ENCODE assay signal across 13 cellular contexts in the genomic region with DNA sequence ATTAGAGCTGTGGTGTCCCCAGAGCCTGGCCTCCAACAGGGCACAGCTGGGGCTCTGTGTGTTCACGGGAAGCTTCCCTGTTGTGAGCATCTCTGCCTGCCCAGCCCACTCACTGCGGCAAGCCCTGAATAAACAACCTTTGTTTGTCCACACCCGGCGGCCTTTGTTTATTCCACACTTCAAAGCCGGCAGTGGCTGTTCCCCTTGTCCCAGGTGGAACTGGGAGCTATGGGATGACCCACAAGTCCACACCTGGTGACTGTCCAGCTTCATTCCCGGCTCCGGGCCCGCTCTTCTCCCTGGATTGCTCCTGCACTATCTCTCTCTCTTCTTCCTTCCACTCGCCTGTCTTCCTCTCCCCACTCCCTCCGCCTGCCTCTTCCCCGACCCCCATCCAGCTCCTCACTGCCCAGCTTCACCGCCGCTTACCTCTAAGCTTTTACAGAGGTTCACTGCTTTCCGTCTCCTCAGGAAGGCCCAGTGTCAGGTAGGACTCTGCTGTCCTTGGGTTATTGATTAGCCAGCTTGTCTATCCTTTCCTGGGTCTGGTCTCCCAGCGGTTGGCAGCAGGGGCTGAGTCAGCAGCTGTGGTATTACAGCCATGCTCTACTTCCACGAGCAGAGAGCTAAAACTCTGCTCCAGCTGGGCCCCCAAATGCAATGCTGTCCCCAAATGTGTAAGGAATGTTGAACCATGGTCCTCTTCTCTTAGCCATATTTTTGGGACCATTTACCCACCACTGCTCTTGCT. TPM values are rescaled to one million over a fixed set of nuclear protein-coding genes. Genes with fewer than 3 reads are reported as not detected.
DNase-seq lines count a peak whose midpoint lies in the region; ATAC-seq and TF ChIP-seq lines count a peak whose summit lies in the region.
"Had no signal": no experiment of that assay in that cellular context is flagged by ENCODE, and none has a peak within 500 bp of the region (broad histone marks: within the 10 kb centered on the region; RNA-seq: fewer than 3 reads in every experiment).

No MANE protein-coding gene starts in this region.

- H3K9me3 Mint-ChIP-seq in H9 (no peaks in the 10 kb centered on the region), progenitor cell of endocrine pancreas (ENCODE audit: low read depth) (no peaks in the 10 kb centered on the region)
- no peaks in the 10 kb centered on the region for H3K9me3 Mint-ChIP-seq in CD8-positive, alpha-beta memory T cell
- H3K9me3 Mint-ChIP-seq: activated naive CD8-positive, alpha-beta T cell treated with anti-CD3 and anti-CD28 coated beads, Interleukin-2, amount 50 U/mL, for 24 hours; CD4-positive, alpha-beta T cell; dendritic cell treated with granulocyte-macrophage colony-stimulating factor and Interleukin-4, amounts not matched to agents 40 ng/mL and 50 ng/mL, for 4 days had no signal

- no peak overlapping the region for H2AFZ ChIP-seq in H9 (ENCODE audit: low read length)

- no peaks in the 10 kb centered on the region for H3K27me3 ChIP-seq in H9 (ENCODE audit: insufficient read depth, low read length)
- no peaks in the 10 kb centered on the region for H3K27me3 ChIP-seq in CD8-positive, alpha-beta memory T cell (ENCODE audit: insufficient read depth, low read length, poor library complexity, severe bottlenecking)

- no peak overlapping the region for H2BK15ac ChIP-seq in H9 (ENCODE audit: low read depth, low read length)

- H3K56ac ChIP-seq in H9 (ENCODE audit: insufficient read length, low read depth, low read length), result no peak overlapping the region

- H3K79me1 ChIP-seq in H9 (ENCODE audit: insufficient read depth, low read depth, low read length, poor library complexity, severe bottlenecking), result no peaks in the 10 kb centered on the region

- H3K79me2 ChIP-seq in H9 (ENCODE audit: insufficient read depth, low read length), result no peaks in the 10 kb centered on the region

- H3K4me1 ChIP-seq in H9 (ENCODE audit: insufficient read depth, low read length), result peaks cover 8% of the 10 kb centered on the region; the same call in 1 of the 2 replicates
- H3K4me1 ChIP-seq in CD8-positive, alpha-beta memory T cell (ENCODE audit: insufficient read depth, low read length), result no peaks in the 10 kb centered on the region

- no peak overlapping the region for H2BK120ac ChIP-seq in H9 (ENCODE audit: low read depth, low read length, poor library complexity, severe bottlenecking)

- POLR2A ChIA-PET in CD8-positive, alpha-beta memory T cell (lab: Charles Lee), result no interaction called here

- H3K4me1 Mint-ChIP-seq in H9, result peaks cover 37 to 40% of the 10 kb centered on the region in 2 experiments
- H3K4me1 Mint-ChIP-seq in progenitor cell of endocrine pancreas (ENCODE audit: low read depth), result peaks cover 27% of the 10 kb centered on the region
- H3K4me1 Mint-ChIP-seq in CD8-positive, alpha-beta memory T cell, result no peaks in the 10 kb centered on the region
- H3K4me1 Mint-ChIP-seq: activated naive CD8-positive, alpha-beta T cell treated with anti-CD3 and anti-CD28 coated beads, Interleukin-2, amount 50 U/mL, for 24 hours had no signal

- H4K5ac ChIP-seq in H9 (ENCODE audit: insufficient read length, low read depth, low read length), result no peak overlapping the region

- no peak for ATAC-seq in GM19463 (IDR thresholded peaks at IDR 0.05; ENCODE audit: unreplicated experiment)
- ATAC-seq: activated naive CD8-positive, alpha-beta T cell treated with anti-CD3 and anti-CD28 coated beads, Interleukin-2, amount 50 U/mL, for 24 hours had no signal

- no peak overlapping the region for H2BK12ac ChIP-seq in H9 (ENCODE audit: insufficient read length, low read depth, low read length)

- H3K4ac ChIP-seq in H9 (ENCODE audit: low read depth, low read length), result no peak overlapping the region

- H4K91ac ChIP-seq in H9 (ENCODE audit: insufficient read length, low read depth, low read length), result no peak overlapping the region

- no peak overlapping the region for H2BK5ac ChIP-seq in H9 (ENCODE audit: insufficient read length, low read length)

- H3K4me3 Mint-ChIP-seq in H9, result peak overlapping the region; percentile 14 to 61; a peak in 4 of 5 replicates
- H3K4me3 Mint-ChIP-seq in progenitor cell of endocrine pancreas (ENCODE audit: low read depth), result peak overlapping the region; percentile 58
- no peak overlapping the region for H3K4me3 Mint-ChIP-seq in CD8-positive, alpha-beta memory T cell
- H3K4me3 Mint-ChIP-seq: activated naive CD8-positive, alpha-beta T cell treated with anti-CD3 and anti-CD28 coated beads, Interleukin-2, amount 50 U/mL, for 24 hours; CD4-positive, alpha-beta T cell; dendritic cell treated with granulocyte-macrophage colony-stimulating factor and Interleukin-4, amounts not matched to agents 40 ng/mL and 50 ng/mL, for 4 days had no signal

- H4K8ac ChIP-seq in H9 (replicated peaks; ENCODE audit: insufficient read length, low read depth, low read length), result no peak overlapping the region

- H3T11ph ChIP-seq in H9 (ENCODE audit: low read length), result no peak overlapping the region

- peak overlapping the region in 1 of 3 experiments; percentile 33; a peak in 2 of 7 replicates for H3K27ac Mint-ChIP-seq in H9
- peak overlapping the region; percentile 55 for H3K27ac Mint-ChIP-seq in progenitor cell of endocrine pancreas
- no peak overlapping the region for H3K27ac Mint-ChIP-seq in CD8-positive, alpha-beta memory T cell
- H3K27ac Mint-ChIP-seq: activated naive CD8-positive, alpha-beta T cell treated with anti-CD3 and anti-CD28 coated beads, Interleukin-2, amount 50 U/mL, for 24 hours; CD4-positive, alpha-beta T cell; dendritic cell treated with granulocyte-macrophage colony-stimulating factor and Interleukin-4, amounts not matched to agents 40 ng/mL and 50 ng/mL, for 4 days had no signal

- no peak overlapping the region for H3K18ac ChIP-seq in H9 (ENCODE audit: insufficient read length, low read depth, low read length)

- no peak overlapping the region for H3K23ac ChIP-seq in H9 (ENCODE audit: insufficient read length, low read depth, low read length)

- no peak for TF ChIP-seq CTCF in H9 (conservative IDR thresholded peaks at IDR 0.05)
- TF ChIP-seq CTCF in progenitor cell of endocrine pancreas (IDR thresholded peaks at IDR 0.05; ENCODE audit: unreplicated experiment), result no peak
- no peak for TF ChIP-seq CTCF in coronary artery (IDR thresholded peaks at IDR 0.05)
- no peak for TF ChIP-seq CTCF in GM10266 (IDR thresholded peaks at IDR 0.05; ENCODE audit: control insufficient read depth, insufficient read depth, low read depth, missing control alignments)

- H3K27ac ChIP-seq in H9 (ENCODE audit: insufficient read length, low read depth, low read length), result no peak overlapping the region
- H3K27ac ChIP-seq in coronary artery, result no peak overlapping the region
- H3K27ac ChIP-seq in CD8-positive, alpha-beta memory T cell (ENCODE audit: low read depth, low read length), result no peak overlapping the region

- H3K9me3 ChIP-seq in H9 (ENCODE audit: control insufficient read depth, low read depth, low read length), result no peaks in the 10 kb centered on the region
- no peaks in the 10 kb centered on the region for H3K9me3 ChIP-seq in CD8-positive, alpha-beta memory T cell (ENCODE audit: low read length)

- H3K23me2 ChIP-seq in H9 (ENCODE audit: insufficient read length, low read depth, low read length, poor library complexity, severe bottlenecking), result no peaks in the 10 kb centered on the region

- H4K20me1 ChIP-seq in H9 (ENCODE audit: control insufficient read depth, insufficient read depth, insufficient read length), result no peaks in the 10 kb centered on the region

- no peak overlapping the region for H2AK5ac ChIP-seq in H9 (ENCODE audit: insufficient read length, low read length)

- CTCF ChIA-PET in CD8-positive, alpha-beta memory T cell (lab: Charles Lee), result no interaction called here

- H3K27me3 Mint-ChIP-seq in H9 (ENCODE audit: low read depth) (peaks cover 88% of the 10 kb centered on the region), progenitor cell of endocrine pancreas (peaks cover 2% of the 10 kb centered on the region)
- H3K27me3 Mint-ChIP-seq in CD8-positive, alpha-beta memory T cell, result peaks cover 5 to 7% of the 10 kb centered on the region in 2 donors

- peaks cover 0 to 3% (median 2%) of the 10 kb centered on the region in 3 experiments; a peak in 5 of 7 replicates for H3K36me3 Mint-ChIP-seq in H9 (ENCODE audit: insufficient read depth in 1 of 3, low read depth in 3 of 3)
- H3K36me3 Mint-ChIP-seq in progenitor cell of endocrine pancreas (ENCODE audit: insufficient read depth), result peaks cover 7% of the 10 kb centered on the region
- H3K36me3 Mint-ChIP-seq in CD8-positive, alpha-beta memory T cell, result no peaks in the 10 kb centered on the region

- H3K14ac ChIP-seq in H9 (ENCODE audit: insufficient read depth, low read length), result peak overlapping the region; percentile 60; the same call in 1 of the 2 replicates

- no peak overlapping the region for H2BK20ac ChIP-seq in H9 (ENCODE audit: low read depth, low read length, poor library complexity, severe bottlenecking)

- DNase-seq in H9 (peak; percentile 60), NCI-H510A (lab: John Stamatoyannopoulos, UW) (peak; percentile 68), iPS-NIHi11 (ENCODE audit: low spot score) (peak; percentile 48), progenitor cell of endocrine pancreas (ENCODE audit: low spot score, unreplicated experiment) (no peak), coronary artery (ENCODE audit: low spot score) (no peak), GM10266 (ENCODE audit: extremely low spot score) (no peak)
- DNase-seq in CD8-positive, alpha-beta memory T cell, result no peak
- DNase-seq: activated naive CD8-positive, alpha-beta T cell treated with anti-CD3 and anti-CD28 coated beads, Interleukin-2, amount 50 U/mL, for 24 hours; CD4-positive, alpha-beta T cell; NCI-H1436 treated with DMSO at 0.1 percent for 48 hours had no signal

- H3K4me2 ChIP-seq in H9 (ENCODE audit: insufficient read depth, insufficient read length, low read length), result peak overlapping the region; percentile 39

- H3K9ac ChIP-seq in H9 (ENCODE audit: extremely low read depth, insufficient read length, low read length), result no peak overlapping the region

- no CpG with 5 or more reads among the region's 16 CpGs for WGBS in H9 (ENCODE audit: extremely low coverage, insufficient read length, low lambda C conversion rate)

- H3K4me3 ChIP-seq in coronary artery, result no peak overlapping the region
- no peak overlapping the region for H3K4me3 ChIP-seq in CD8-positive, alpha-beta memory T cell (ENCODE audit: low read length)
- H3K4me3 ChIP-seq: lung had no signal

- no peaks in the 10 kb centered on the region for H3K36me3 ChIP-seq in CD8-positive, alpha-beta memory T cell (ENCODE audit: insufficient read depth, low read length)

RNA-seq across cellular contexts. Expression of a gene that starts 17.8 kb away (rescaled TPM):
- total RNA-seq in H9 (2021) (1.6 and 1.8 TPM in 2 replicates), progenitor cell of endocrine pancreas (30.5 and 33.2 TPM in 2 replicates)
- total RNA-seq in CD8-positive, alpha-beta memory T cell, result not detected
- polyA plus RNA-seq in CD8-positive, alpha-beta memory T cell, result not detected
- total RNA-seq: CD4-positive, alpha-beta T cell had no signal

Comparison
In these comparisons a context has a peak if more than half of its experiments do, and no peak if none do; other contexts are left out.
1. DNase-seq: peak in H9 (single experiment), NCI-H510A (single experiment) and iPS-NIHi11 (single experiment); none in progenitor cell of endocrine pancreas (single experiment), coronary artery (single experiment), CD8-positive, alpha-beta memory T cell (0 of 5) and GM10266 (single experiment).
2. H3K4me3 Mint-ChIP-seq: peak in H9 (2 of 2) and progenitor cell of endocrine pancreas (single experiment); none in CD8-positive, alpha-beta memory T cell (0 of 7).
3. RNA of a gene that starts 17.8 kb away (total RNA-seq): 30.5 to 33.2 TPM in progenitor cell of endocrine pancreas; 1.6 to 1.8 TPM in H9 and not detected in CD8-positive, alpha-beta memory T cell; every median in the first group is over 10 times any median in the second.